In genomic region chr15:76330281-76330680, GRCh38 we compare ENCODE assay signal across 8 cellular contexts. TPM values are rescaled to one million over a fixed set of nuclear protein-coding genes. Genes with fewer than 3 reads are reported as not detected.
A peak's percentile ranks its signal among the peaks of the same experiment; 100 is the strongest.
DNase-seq lines count a peak whose midpoint lies in the region; ATAC-seq and TF ChIP-seq lines count a peak whose summit lies in the region.

No MANE protein-coding gene starts in this region.

- H3K4me3 ChIP-seq in GM12864 (ENCODE audit: low read depth, low read length): no peak overlapping the region
- H3K4me3 ChIP-seq in dorsolateral prefrontal cortex: no peak overlapping the region

- peaks cover 3% of the 10 kb centered on the region for H3K9me3 Mint-ChIP-seq in nephron

- H3K27me3 Mint-ChIP-seq in nephron (ENCODE audit: low read depth): peaks cover 91% of the 10 kb centered on the region

- TF ChIP-seq CTCF in GM12864 (IDR thresholded peaks at IDR 0.05; ENCODE audit: low read depth, low read length, missing control alignments) (peak; percentile 48), dorsolateral prefrontal cortex (IDR thresholded peaks at IDR 0.05 in 54 of 56, conservative IDR thresholded peaks at IDR 0.05 in 2 of 56; ENCODE audit: low read depth in 1 of 56, partially characterized antibody in 56 of 56) (peak in 48 of 56 donors; percentile 16 to 64 (median 39)), nephron (IDR thresholded peaks at IDR 0.05; ENCODE audit: unreplicated experiment in 3 of 3) (peak; percentile 26 to 45 (median 43))

- DNase-seq in GM12864 (ENCODE audit: low read depth) (no peak), NCI-H1092 treated with DMSO at 0.1 percent for 48 hours (lab: John Stamatoyannopoulos, UW) (peak; percentile 7), dorsolateral prefrontal cortex (peak in 1 of 10 donors; percentile 57), globus pallidus (ENCODE audit: low spot score) (no peak), NCI-H1694 (lab: John Stamatoyannopoulos, UW) (no peak)
- DNase-seq in effector CD4-positive, alpha-beta T cell: no peak

- H3K4me1 Mint-ChIP-seq in nephron: peaks cover 2% of the 10 kb centered on the region

- H3K27ac Mint-ChIP-seq in nephron: no peak overlapping the region

- ATAC-seq in GM21737 (IDR thresholded peaks at IDR 0.05; ENCODE audit: unreplicated experiment): no peak

- intact Hi-C loops in dorsolateral prefrontal cortex (cut with DNase I): loop anchor here (5.0 to 10.0 kb wide), 2 partner anchors 138 to 145 kb away; no protein-coding TSS in a partner anchor

- H3K4me3 Mint-ChIP-seq in nephron: no peak overlapping the region

- no peaks in the 10 kb centered on the region for H3K36me3 Mint-ChIP-seq in nephron (ENCODE audit: low read depth)

- no peak overlapping the region for H3K27ac ChIP-seq in dorsolateral prefrontal cortex

- H3K27me3 ChIP-seq in dorsolateral prefrontal cortex: peaks cover 0 to 54% (median 24%) of the 10 kb centered on the region in 45 donors

RNA-seq across cellular contexts. Expression of gene ISL2, which starts 6.3 kb away (rescaled TPM):
- 1 to 10 TPM in 2 of 120 experiments, under 1 TPM in 35, not detected in 83; 0.29 to 1.3 (median 0.46) TPM for total RNA-seq in dorsolateral prefrontal cortex

RNA-seq across cellular contexts. Expression of gene ETFA, which starts 19.0 kb away (rescaled TPM):
- total RNA-seq in dorsolateral prefrontal cortex: 100 to 1,000 TPM in 4 of 120 experiments, 10 to 100 TPM in 116; 50.8 to 118 (median 77.6) TPM
